Comparison of ENCODE assay signal across 16 cellular contexts in the genomic region with DNA sequence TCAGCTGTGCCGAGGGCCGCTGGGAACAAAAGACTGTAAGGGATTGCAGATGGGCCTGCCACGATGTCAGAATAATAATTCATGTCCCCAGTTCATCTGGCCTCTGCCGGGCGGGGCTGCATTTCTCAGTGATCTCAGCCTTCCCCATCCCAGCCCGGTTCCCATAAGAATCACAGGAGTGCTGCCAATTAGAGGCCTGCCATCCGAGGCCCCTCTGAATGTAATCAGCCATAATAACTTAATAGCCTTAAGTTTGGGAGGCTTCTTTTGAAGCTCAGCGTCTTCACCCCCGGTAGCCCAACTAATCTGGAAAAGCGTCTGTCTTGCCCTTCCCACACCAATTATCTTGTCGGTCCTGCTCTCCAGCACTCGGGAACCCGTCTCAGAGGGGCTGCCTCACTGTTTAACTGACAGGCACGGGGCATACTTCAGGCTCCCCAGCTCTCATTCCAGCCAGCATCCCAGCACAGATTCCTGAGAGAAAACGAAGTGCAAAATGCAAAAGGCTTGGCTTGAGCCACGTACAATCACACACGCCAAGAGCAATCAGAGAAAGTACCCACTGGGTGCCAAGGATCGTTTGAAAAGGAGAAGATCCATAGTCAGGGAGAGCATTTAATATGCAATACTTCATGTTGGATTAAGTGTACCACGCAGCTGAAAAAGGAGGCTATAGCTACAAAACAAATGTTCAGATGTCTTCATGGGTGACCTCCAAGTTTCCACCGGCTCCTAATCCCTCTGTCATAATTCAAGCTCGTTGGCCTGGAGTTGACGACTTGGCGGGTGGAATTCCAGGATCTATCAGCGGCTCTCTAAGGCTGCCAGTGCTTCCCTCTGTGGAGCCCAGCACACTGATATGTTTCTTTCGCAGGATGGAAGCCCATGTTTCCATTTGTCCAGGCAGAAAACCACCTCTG. TPM values are rescaled to one million over a fixed set of nuclear protein-coding genes. Genes with fewer than 3 reads are reported as not detected.
DNase-seq lines count a peak whose midpoint lies in the region; ATAC-seq, FAIRE-seq and TF ChIP-seq lines count a peak whose summit lies in the region.
"Had no signal": no experiment of that assay in that cellular context is flagged by ENCODE, and none has a peak within 500 bp of the region (broad histone marks: within the 10 kb centered on the region; RNA-seq: fewer than 3 reads in every experiment).

No MANE protein-coding gene starts in this region.

- no peak overlapping the region for H2AFZ ChIP-seq in K562 (ENCODE audit: low read depth, low read length)

- no peak for TF ChIP-seq POLR2A in K562 (conservative IDR thresholded peaks at IDR 0.05)

- H3K9ac ChIP-seq in K562 (ENCODE audit: insufficient read depth in 1 of 2, low read depth in 2 of 2, low read length in 2 of 2) = no peak overlapping the region; a peak in 1 of 4 replicates

- intact Hi-C loops in K562 (cut with micrococcal nuclease) = no loop called here

- no peaks in the 10 kb centered on the region for H3K79me2 ChIP-seq in K562 (ENCODE audit: control insufficient read depth, insufficient read depth, low read length)

- peaks cover 37 to 49% of the 10 kb centered on the region in 2 experiments; a peak in 4 of 5 replicates for H3K27me3 ChIP-seq in K562 (ENCODE audit: control insufficient read depth in 2 of 2, insufficient read depth in 2 of 2, low read length in 2 of 2)

- CTCF ChIA-PET in K562 (lab: Yijun Ruan, JAX; ENCODE audit: low intra/inter-chr PET ratio) (no interaction called here), GM10248 (lab: Yijun Ruan, JAX) (no interaction called here)

- POLR2A ChIA-PET in K562 (lab: Yijun Ruan, JAX) (no interaction called here), GM10248 (lab: Yijun Ruan, JAX) (no interaction called here)

- BruUV-seq in K562 (replicated peaks; lab: Mats Ljungman, UMichigan) = no TSS peak

- ATAC-seq in K562 = no peak
- ATAC-seq: activated naive CD8-positive, alpha-beta T cell treated with anti-CD3 and anti-CD28 coated beads, Interleukin-2, amount 50 U/mL, for 24 hours; effector memory CD8-positive, alpha-beta T cell; stimulated activated naive CD8-positive, alpha-beta T cell treated with anti-CD3 and anti-CD28 coated beads, Interleukin-15, Interleukin-2, amounts not matched to agents 100 U/mL and 50 U/mL, for 24 hours had no signal

- no peak overlapping the region for H3K4me3 ChIP-seq in AG10803 (ENCODE audit: low read length)
- no peak overlapping the region for H3K4me3 ChIP-seq in K562

- H3K36me3 ChIP-seq in K562 (ENCODE audit: control insufficient read depth, insufficient read depth, low read length) = no peaks in the 10 kb centered on the region

- no peaks in the 10 kb centered on the region for H3K9me3 ChIP-seq in K562 (replicated peaks; ENCODE audit: control insufficient read depth, insufficient read depth, low read depth, low read length)

- no peak overlapping the region for H3K4me2 ChIP-seq in K562 (ENCODE audit: insufficient read depth, low read length)

- no peak for TF ChIP-seq CTCF in AG10803 (conservative IDR thresholded peaks at IDR 0.05; ENCODE audit: low read length)
- no peak for TF ChIP-seq CTCF in K562 (IDR thresholded peaks at IDR 0.05 in 2 of 3, conservative IDR thresholded peaks at IDR 0.05 in 1 of 3; ENCODE audit: insufficient read depth in 2 of 3, low read depth in 1 of 3, low read length in 3 of 3)
- TF ChIP-seq CTCF in GM10248 (IDR thresholded peaks at IDR 0.05; ENCODE audit: control extremely low read depth, extremely low read depth, low read depth, missing control alignments) = no peak

- no peak overlapping the region for H3K27ac ChIP-seq in K562 (ENCODE audit: extremely low read depth, low read depth, low read length)

- no peak for TF ChIP-seq RAD21 in K562 (CRISPR knock-in tag; conservative IDR thresholded peaks at IDR 0.05 in 1 of 2, IDR thresholded peaks at IDR 0.05 in 1 of 2)

- no peak for FAIRE-seq in K562 (lab: Jason Lieb, UNC)

- in situ Hi-C loops in K562 (cut with MboI) = no loop called here

- 6% methylated on average over 25 of the region's 25 CpGs for WGBS in K562 (ENCODE audit: insufficient coverage, low coverage, missing lambda C conversion rate)

- no peaks in the 10 kb centered on the region for H3K9me1 ChIP-seq in K562 (ENCODE audit: control insufficient read depth, insufficient read depth, low read length)

- no peak for TF ChIP-seq EP300 in K562 (IDR thresholded peaks at IDR 0.05; ENCODE audit: low read length)

- no peaks in the 10 kb centered on the region for H3K4me1 ChIP-seq in K562 (replicated peaks in 1 of 2; ENCODE audit: control insufficient read depth in 2 of 2, insufficient read depth in 2 of 2, low read length in 2 of 2)

- DNase-seq in AG10803 (ENCODE audit: low read depth) (peak; percentile 74), K562 (ENCODE audit: extremely low read depth in 1 of 4, low spot score in 3 of 4) (no peak), islet precursor cell (peak; percentile 88), putamen (ENCODE audit: low spot score) (peak; percentile 70), GM10248 (ENCODE audit: extremely low spot score) (no peak), GM19238 (ENCODE audit: insufficient read length, low spot score) (no peak)
- DNase-seq in stimulated activated CD4-positive, alpha-beta T cell treated with anti-CD3 and anti-CD28 coated beads, Interleukin-15, amount 100 ng/mL, for 24 hours = no peak
- DNase-seq in effector CD8-positive, alpha-beta T cell (lab: John Stamatoyannopoulos, UW) = no peak
- DNase-seq: ACHN; activated naive CD8-positive, alpha-beta T cell treated with anti-CD3 and anti-CD28 coated beads, Interleukin-2, amount 50 U/mL, for 24 hours; DMS79 treated with DMSO at 0.1 percent for 48 hours; effector memory CD8-positive, alpha-beta T cell; NCI-H226; RPMI8226; stimulated activated CD4-positive, alpha-beta T cell treated with anti-CD3 and anti-CD28 coated beads, Interleukin-4, amount 100 ng/mL, for 1 hour; stimulated activated naive CD8-positive, alpha-beta T cell treated with anti-CD3 and anti-CD28 coated beads, Interleukin-15, Interleukin-2, amounts not matched to agents 100 U/mL and 50 U/mL, for 24 hours had no signal

- H4K20me1 ChIP-seq in K562 (replicated peaks; ENCODE audit: control insufficient read depth, insufficient read depth, low read length) = no peaks in the 10 kb centered on the region

TF ChIP-seq in K562, 482 proteins besides CTCF, POLR2A, EP300 and RAD21:
- TF ChIP-seq CHD2 (IDR thresholded peaks at IDR 0.05; ENCODE audit: low read depth, low read length) (no peak), MEIS2 (IDR thresholded peaks at IDR 0.05; ENCODE audit: partially characterized antibody) (peak; percentile 26)

RNA-seq across cellular contexts. Expression of a gene that starts 53.8 kb away (rescaled TPM):
- 54.3 and 76.9 TPM in 2 replicates for total RNA-seq in K562 (2011; cell fraction: chromatin; rRNA removed; ENCODE audit: low replicate concordance)
- 24.7 and 29.5 TPM in 2 replicates for total RNA-seq in K562 (2011; cell fraction: nucleolus; rRNA removed)
- total RNA-seq in K562 (2011; cell fraction: nucleoplasm; rRNA removed) = 41.9 and 47.4 TPM in 2 replicates
- total RNA-seq in K562 (2014; rRNA removed) = 11.9 and 14.7 TPM in 2 replicates
- 13.4 and 14.3 TPM in 2 replicates for total RNA-seq in K562 (2014; rRNA removed; fragmentation: Illumina TruSeq; extraction: Trizol)
- 11.2 and 12.0 TPM in 2 replicates for total RNA-seq in K562 (2015; rRNA removed; fragmentation: Illumina TruSeq; extraction: Trizol)
- total RNA-seq in K562 (2021) = 26.9 and 30.2 TPM in 2 replicates
- polyA plus RNA-seq in K562 (2011; rRNA removed) = 36.0 and 43.5 TPM in 2 replicates
- polyA plus RNA-seq in K562 (2011; cell fraction: cytosol; rRNA removed) = 16.2 and 29.9 TPM in 2 replicates
- polyA plus RNA-seq in K562 (2011; cell fraction: nucleus; rRNA removed) = 46.7 and 52.7 TPM in 2 replicates
- 31.3 and 42.9 TPM in 2 replicates for polyA plus RNA-seq in K562 (2012)
- polyA plus RNA-seq in K562 (2014; fragmentation: Illumina TruSeq; extraction: Trizol) = 37.8 and 38.4 TPM in 2 replicates
- polyA plus RNA-seq in K562 (2014; fragmentation: Nextera tagmentation; extraction: Ambion mirVana) = 1 to 10 TPM; 4.4 to 4.9 TPM
- 39.5 and 45.4 TPM in 2 replicates for polyA plus RNA-seq in K562 (2014; rRNA removed)
- 38.4 and 46.9 TPM in 2 replicates for polyA minus RNA-seq in K562 (2011; rRNA and poly(A)+ RNA removed)
- 11.9 and 17.3 TPM in 2 replicates for polyA minus RNA-seq in K562 (2011; cell fraction: cytosol; rRNA and poly(A)+ RNA removed)
- 16.7 and 25.8 TPM in 2 replicates for polyA minus RNA-seq in K562 (2011; cell fraction: nucleus; rRNA and poly(A)+ RNA removed)

Comparison
In these comparisons a context has a peak if more than half of its experiments do, and no peak if none do; other contexts are left out.
1. DNase-seq: peak in AG10803 (single experiment), islet precursor cell (single experiment) and putamen (single experiment); none in K562 (0 of 4), GM10248 (single experiment), GM19238 (single experiment), stimulated activated CD4-positive, alpha-beta T cell treated with anti-CD3 and anti-CD28 coated beads, Interleukin-15, amount 100 ng/mL, for 24 hours (single experiment) and effector CD8-positive, alpha-beta T cell (single experiment).